In genomic region chr19:5628919-5629481, GRCh38 we compare ENCODE assay signal across 12 cellular contexts. TPM values are rescaled to one million over a fixed set of nuclear protein-coding genes. Genes with fewer than 3 reads are reported as not detected.
DNase-seq lines count a peak whose midpoint lies in the region; ATAC-seq and TF ChIP-seq lines count a peak whose summit lies in the region.
"Had no signal": no experiment of that assay in that cellular context is flagged by ENCODE, and none has a peak within 500 bp of the region (broad histone marks: within the 10 kb centered on the region; RNA-seq: fewer than 3 reads in every experiment).

No MANE protein-coding gene starts in this region.

- H3K9ac ChIP-seq in KMS-11 (no peak overlapping the region), mammary epithelial cell (ENCODE audit: insufficient read depth, low read length) (no peak overlapping the region)

- POLR2A ChIA-PET in CD8-positive, alpha-beta T cell (lab: Charles Lee): no interaction called here
- POLR2A ChIA-PET in activated B cell treated with CpG ODN at 0.5 μM for 24 hours (lab: Charles Lee): interaction anchor here (0.5 to 0.6 kb wide), 2 partner anchors 12 to 290 kb away, joined by 3 to 6 read pairs; no protein-coding TSS in a partner anchor

- no peaks in the 10 kb centered on the region for H3K9me3 Mint-ChIP-seq in CD8-positive, alpha-beta T cell
- H3K9me3 Mint-ChIP-seq in activated B cell treated with CpG ODN at 0.5 μM for 24 hours (no peaks in the 10 kb centered on the region), nephron progenitor cell (no peaks in the 10 kb centered on the region)

- ATAC-seq in CD8-positive, alpha-beta T cell: no peak
- ATAC-seq in activated B cell treated with CpG ODN at 0.5 μM for 24 hours (ENCODE audit: low read depth) (peak; percentile 82), HG03521 (IDR thresholded peaks at IDR 0.05; ENCODE audit: unreplicated experiment) (no peak)
- ATAC-seq: left cardiac atrium had no signal

- H2AFZ ChIP-seq in KMS-11 (ENCODE audit: low read depth) (no peak overlapping the region), mammary epithelial cell (ENCODE audit: low read depth, low read length) (no peak overlapping the region)

- H3K79me2 ChIP-seq in KMS-11 (ENCODE audit: insufficient read depth, low read depth) (peaks cover 95% of the 10 kb centered on the region), mammary epithelial cell (ENCODE audit: insufficient read depth, low read length) (peaks cover 98% of the 10 kb centered on the region)

- no TSS peak for BruUV-seq in mammary epithelial cell (replicated peaks; lab: Mats Ljungman, UMichigan)

- peak overlapping the region; percentile 74 for H3K27ac Mint-ChIP-seq in CD8-positive, alpha-beta T cell
- H3K27ac Mint-ChIP-seq in activated B cell treated with CpG ODN at 0.5 μM for 24 hours: peak overlapping the region; percentile 91
- peak overlapping the region; percentile 32 for H3K27ac Mint-ChIP-seq in nephron progenitor cell

- no peak overlapping the region for H3K27ac ChIP-seq in CD8-positive, alpha-beta T cell (ENCODE audit: low read depth, low read length)
- H3K27ac ChIP-seq in KMS-11: peak overlapping the region; percentile 19; the same call in 1 of the 2 replicates
- no peak overlapping the region for H3K27ac ChIP-seq in mammary epithelial cell (ENCODE audit: insufficient read depth, low read depth, low read length)

- H3K27me3 Mint-ChIP-seq in CD8-positive, alpha-beta T cell (ENCODE audit: low read depth): no peaks in the 10 kb centered on the region
- H3K27me3 Mint-ChIP-seq in activated B cell treated with CpG ODN at 0.5 μM for 24 hours (no peaks in the 10 kb centered on the region), nephron progenitor cell (ENCODE audit: low read depth, poor library complexity) (peaks cover 3% of the 10 kb centered on the region)

- peaks cover 88% of the 10 kb centered on the region for H4K20me1 ChIP-seq in KMS-11 (ENCODE audit: insufficient read depth)
- H4K20me1 ChIP-seq in mammary epithelial cell (ENCODE audit: insufficient read depth, low read length): peaks cover 19% of the 10 kb centered on the region

- dilution Hi-C loops in mammary epithelial cell (cut with HindIII; ENCODE audit: low sequenced_read_pairs): no loop called here

- H3K9me3 ChIP-seq in CD8-positive, alpha-beta T cell (ENCODE audit: low read length): no peaks in the 10 kb centered on the region
- no peaks in the 10 kb centered on the region for H3K9me3 ChIP-seq in mammary epithelial cell (replicated peaks; ENCODE audit: insufficient read depth, low read length)

- H3K4me2 ChIP-seq in KMS-11 (peak overlapping the region; percentile 27; the same call in 1 of the 2 replicates), mammary epithelial cell (ENCODE audit: insufficient read depth, low read depth, low read length) (no peak overlapping the region)

- in situ Hi-C loops in mammary epithelial cell (cut with MboI; ENCODE audit: low sequenced_read_pairs in 2 of 2): no loop called here

- peaks cover 82% of the 10 kb centered on the region for H3K4me1 Mint-ChIP-seq in CD8-positive, alpha-beta T cell (ENCODE audit: low read depth)
- peaks cover 85% of the 10 kb centered on the region for H3K4me1 Mint-ChIP-seq in activated B cell treated with CpG ODN at 0.5 μM for 24 hours
- peaks cover 61% of the 10 kb centered on the region for H3K4me1 Mint-ChIP-seq in nephron progenitor cell

- H3K4me3 ChIP-seq in CD8-positive, alpha-beta T cell (ENCODE audit: low read depth, low read length): no peak overlapping the region
- no peak overlapping the region for H3K4me3 ChIP-seq in KMS-11 (IDR thresholded peaks at IDR 0.05; ENCODE audit: insufficient read depth, low read depth, low read length)
- H3K4me3 ChIP-seq in mammary epithelial cell (replicated peaks in 1 of 3; ENCODE audit: insufficient read depth in 1 of 3, low read depth in 2 of 3, low read length in 3 of 3): no peak overlapping the region

- no peak for TF ChIP-seq CTCF in CD8-positive, alpha-beta T cell (IDR thresholded peaks at IDR 0.05)
- no peak for TF ChIP-seq CTCF in KMS-11 (conservative IDR thresholded peaks at IDR 0.05; ENCODE audit: low read depth, low read length)
- no peak for TF ChIP-seq CTCF in activated B cell treated with CpG ODN at 0.5 μM for 24 hours (IDR thresholded peaks at IDR 0.05)
- TF ChIP-seq CTCF in nephron progenitor cell (IDR thresholded peaks at IDR 0.05): no peak
- no peak for TF ChIP-seq CTCF in mammary epithelial cell (conservative IDR thresholded peaks at IDR 0.05 in 1 of 2, IDR thresholded peaks at IDR 0.05 in 1 of 2; ENCODE audit: extremely low read depth in 1 of 2, insufficient read depth in 1 of 2, low read depth in 1 of 2, low read length in 2 of 2)

- peaks cover 78% of the 10 kb centered on the region for H3K36me3 Mint-ChIP-seq in CD8-positive, alpha-beta T cell
- H3K36me3 Mint-ChIP-seq in activated B cell treated with CpG ODN at 0.5 μM for 24 hours (ENCODE audit: low read depth) (peaks cover 75% of the 10 kb centered on the region), nephron progenitor cell (ENCODE audit: low read depth) (peaks cover 75% of the 10 kb centered on the region)

- intact Hi-C loops in CD8-positive, alpha-beta T cell (cut with DNase I, micrococcal nuclease): no loop called here
- intact Hi-C loops in activated B cell treated with CpG ODN at 0.5 μM for 24 hours (cut with micrococcal nuclease) (no loop called here), mammary epithelial cell (cut with micrococcal nuclease) (loop anchor here (5.0 kb wide), 1 partner anchor 33 kb away; no protein-coding TSS in a partner anchor)

- H3K4me3 Mint-ChIP-seq in CD8-positive, alpha-beta T cell: peak overlapping the region; percentile 35
- H3K4me3 Mint-ChIP-seq in activated B cell treated with CpG ODN at 0.5 μM for 24 hours: peak overlapping the region; percentile 69
- no peak overlapping the region for H3K4me3 Mint-ChIP-seq in nephron progenitor cell

- H3K27me3 ChIP-seq in CD8-positive, alpha-beta T cell (ENCODE audit: insufficient read depth, low read length): no peaks in the 10 kb centered on the region
- H3K27me3 ChIP-seq in KMS-11 (ENCODE audit: insufficient read depth, low read depth) (no peaks in the 10 kb centered on the region), mammary epithelial cell (ENCODE audit: insufficient read depth, low read length) (no peaks in the 10 kb centered on the region)

- DNase-seq in CD8-positive, alpha-beta T cell: no peak
- DNase-seq in activated B cell treated with CpG ODN at 0.5 μM for 24 hours (peak; percentile 45), nephron progenitor cell (no peak), middle frontal gyrus (ENCODE audit: extremely low spot score, low spot score) (no peak), HCEC 1CT (no peak), mammary epithelial cell (no peak)
- DNase-seq: cerebellar nuclear complex, left cardiac atrium, NCI-H510A, SW 1271 had no signal

- WGBS in mammary epithelial cell (ENCODE audit: low coverage, missing lambda C conversion rate): 87% methylated on average over 9 of the region's 9 CpGs

- CTCF ChIA-PET in CD8-positive, alpha-beta T cell (lab: Charles Lee): no interaction called here
- CTCF ChIA-PET in activated B cell treated with CpG ODN at 0.5 μM for 24 hours (lab: Charles Lee): no interaction called here
- CTCF ChIA-PET in mammary epithelial cell (lab: Charles Lee; ENCODE audit: low non-redundant PET): no interaction called here

- peaks cover 51% of the 10 kb centered on the region for H3K36me3 ChIP-seq in CD8-positive, alpha-beta T cell (ENCODE audit: insufficient read depth, low read length)
- H3K36me3 ChIP-seq in KMS-11 (ENCODE audit: insufficient read depth): peaks cover 17% of the 10 kb centered on the region; the same call in 1 of the 2 replicates
- peaks cover 33% of the 10 kb centered on the region for H3K36me3 ChIP-seq in mammary epithelial cell (ENCODE audit: insufficient read depth, low read length)

- peaks cover 79% of the 10 kb centered on the region for H3K4me1 ChIP-seq in CD8-positive, alpha-beta T cell (ENCODE audit: insufficient read depth, low read length)
- peaks cover 65% of the 10 kb centered on the region for H3K4me1 ChIP-seq in KMS-11 (ENCODE audit: low read depth, poor library complexity, severe bottlenecking)
- peaks cover 17% of the 10 kb centered on the region for H3K4me1 ChIP-seq in mammary epithelial cell (ENCODE audit: insufficient read depth, low read length)

RNA-seq across cellular contexts. Expression of gene SAFB, which starts 6.1 kb away (rescaled TPM):
- total RNA-seq in CD8-positive, alpha-beta T cell: 100 to 1,000 TPM; 190 to 191 TPM
- total RNA-seq in activated B cell treated with CpG ODN at 0.5 μM for 24 hours (162 and 171 TPM in 2 replicates), mammary epithelial cell (10 to 100 TPM; 26.0 to 88.5 TPM)
- polyA plus RNA-seq in mammary epithelial cell: 30.9 TPM
- polyA minus RNA-seq in mammary epithelial cell: 42.5 TPM

RNA-seq across cellular contexts. Expression of gene SAFB2, which starts 6.4 kb away (rescaled TPM):
- total RNA-seq in CD8-positive, alpha-beta T cell: 100 to 1,000 TPM; 293 to 302 TPM
- total RNA-seq in activated B cell treated with CpG ODN at 0.5 μM for 24 hours (123 and 143 TPM in 2 replicates), mammary epithelial cell (10 to 100 TPM; 20.2 to 49.1 TPM)
- polyA plus RNA-seq in mammary epithelial cell: 7.6 TPM
- polyA minus RNA-seq in mammary epithelial cell: 28.9 TPM

RNA-seq across cellular contexts. Expression of gene MICOS13, which starts 51.3 kb away (rescaled TPM):
- 10 to 100 TPM; 19.6 to 24.8 TPM for total RNA-seq in CD8-positive, alpha-beta T cell
- total RNA-seq in activated B cell treated with CpG ODN at 0.5 μM for 24 hours (58.0 and 60.8 TPM in 2 replicates), mammary epithelial cell (10 to 100 TPM; 25.3 to 71.2 TPM)
- 46.8 TPM for polyA plus RNA-seq in mammary epithelial cell
- 14.5 TPM for polyA minus RNA-seq in mammary epithelial cell

RNA-seq across cellular contexts. Expression of gene HSD11B1L, which starts 51.8 kb away (rescaled TPM):
- total RNA-seq in CD8-positive, alpha-beta T cell: 1 to 10 TPM; 3.1 to 4.1 TPM
- 1.4 and 1.5 TPM in 2 replicates for total RNA-seq in activated B cell treated with CpG ODN at 0.5 μM for 24 hours
- total RNA-seq in mammary epithelial cell: 10 to 100 TPM in 1 of 2 donors, 1 to 10 TPM in 1; 6.4 to 10.5 TPM
- 5.2 TPM for polyA plus RNA-seq in mammary epithelial cell
- 4.6 TPM for polyA minus RNA-seq in mammary epithelial cell

Comparison
In these comparisons a context has a peak if more than half of its experiments do, and no peak if none do; other contexts are left out.
1. H3K27ac Mint-ChIP-seq: peak in every context shown above with its lines; median percentile 91 in activated B cell treated with CpG ODN at 0.5 μM for 24 hours; 74 in CD8-positive, alpha-beta T cell; 32 in nephron progenitor cell.